In the genomic region with DNA sequence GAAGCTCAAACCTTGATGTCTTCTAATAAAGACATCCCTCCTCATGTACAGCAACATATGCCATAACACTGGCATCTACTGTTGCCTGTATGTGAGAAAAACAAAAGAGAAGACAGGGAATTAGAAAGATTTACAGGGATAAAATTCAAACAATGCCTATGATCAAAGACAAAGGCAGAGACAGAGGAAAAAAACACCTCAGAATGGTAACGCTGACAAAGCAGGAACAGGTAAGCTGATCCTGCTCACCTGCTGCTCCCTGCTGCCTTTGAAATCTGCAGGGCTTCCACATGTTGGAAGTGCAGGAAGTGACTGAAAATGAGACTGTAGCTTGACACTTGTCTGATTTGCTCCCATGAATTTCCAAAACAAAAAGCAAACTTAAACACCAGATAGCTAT, we compare ENCODE assay signal across 14 cellular contexts.
DNase-seq lines count a peak whose midpoint lies in the region; ATAC-seq and TF ChIP-seq lines count a peak whose summit lies in the region.
"Had no signal": no experiment of that assay in that cellular context is flagged by ENCODE, and none has a peak within 500 bp of the region (broad histone marks: within the 10 kb centered on the region; RNA-seq: fewer than 3 reads in every experiment).

No MANE protein-coding gene starts in this region.

- H3K79me2 ChIP-seq in GM23248 (ENCODE audit: insufficient read depth): no peaks in the 10 kb centered on the region

- TF ChIP-seq POLR2A in spleen (IDR thresholded peaks at IDR 0.05): no peak

- intact Hi-C loops in activated CD4-positive, alpha-beta T cell treated with anti-CD3 and anti-CD28 coated beads, Interleukin-2, amount 10 ng/mL, durations not matched to agents 24 days and 14 days (cut with micrococcal nuclease): no loop called here
- intact Hi-C loops in spleen (cut with DNase I; ENCODE audit: low total_unique reads): no loop called here

- H3K27ac ChIP-seq in GM23248: no peak overlapping the region
- H3K27ac ChIP-seq in spleen: no peak overlapping the region
- H3K27ac ChIP-seq: epithelial cell of prostate, SJCRH30 had no signal

- DNase-seq in GM23248: no peak
- DNase-seq in NCI-H187 (lab: John Stamatoyannopoulos, UW): peak; percentile 30 to 31
- DNase-seq in NCI-H748 treated with DMSO at 0.1 percent for 48 hours (lab: John Stamatoyannopoulos, UW): peak; percentile 96
- DNase-seq in iPS-NIHi11 (ENCODE audit: low spot score): peak; percentile 38
- no peak for DNase-seq in activated CD4-positive, alpha-beta T cell treated with anti-CD3 and anti-CD28 coated beads, Interleukin-2, amount 10 ng/mL, durations not matched to agents 24 days and 14 days
- DNase-seq in spleen: no peak
- no peak for DNase-seq in stimulated activated CD4-positive, alpha-beta T cell treated with anti-CD3 and anti-CD28 coated beads, Interleukin-15, amount 100 ng/mL, for 24 hours
- DNase-seq: activated CD4-positive, alpha-beta T cell treated with anti-CD3 and anti-CD28 coated beads, Interleukin-2, amount 50 U/mL, for 4 hours; activated T-cell treated with anti-CD3 and anti-CD28 coated beads, Interleukin-2, amount 50 U/mL, for 48 hours; left cardiac atrium; MV-4-11 had no signal

- TF ChIP-seq CTCF in spleen (IDR thresholded peaks at IDR 0.05 in 8 of 11, conservative IDR thresholded peaks at IDR 0.05 in 3 of 11): no peak

- H3F3A ChIP-seq in GM23248 (ENCODE audit: insufficient read depth): no peaks in the 10 kb centered on the region

- no peak overlapping the region for H3K4me3 Mint-ChIP-seq in activated CD4-positive, alpha-beta T cell treated with anti-CD3 and anti-CD28 coated beads, Interleukin-2, amount 10 ng/mL, durations not matched to agents 24 days and 14 days

- H3K4me1 Mint-ChIP-seq in activated CD4-positive, alpha-beta T cell treated with anti-CD3 and anti-CD28 coated beads, Interleukin-2, amount 10 ng/mL, durations not matched to agents 24 days and 14 days: no peaks in the 10 kb centered on the region

- H3K27ac Mint-ChIP-seq in activated CD4-positive, alpha-beta T cell treated with anti-CD3 and anti-CD28 coated beads, Interleukin-2, amount 10 ng/mL, durations not matched to agents 24 days and 14 days: no peak overlapping the region

- H4K20me1 ChIP-seq in GM23248 (ENCODE audit: insufficient read depth): no peaks in the 10 kb centered on the region

- no peaks in the 10 kb centered on the region; the same call in 1 of the 2 replicates for H3K9me2 ChIP-seq in GM23248 (ENCODE audit: insufficient read depth)

- H2AFZ ChIP-seq in GM23248: peak overlapping the region; percentile 53

- peaks cover 5% of the 10 kb centered on the region for H3K27me3 Mint-ChIP-seq in activated CD4-positive, alpha-beta T cell treated with anti-CD3 and anti-CD28 coated beads, Interleukin-2, amount 10 ng/mL, durations not matched to agents 24 days and 14 days

- H3K9me3 Mint-ChIP-seq in activated CD4-positive, alpha-beta T cell treated with anti-CD3 and anti-CD28 coated beads, Interleukin-2, amount 10 ng/mL, durations not matched to agents 24 days and 14 days: no peaks in the 10 kb centered on the region

- H3K4me2 ChIP-seq in GM23248 (ENCODE audit: unreplicated experiment): no peak overlapping the region

- no peak overlapping the region for H3K9ac ChIP-seq in GM23248

- in situ Hi-C loops in GM23248 (cut with MboI): no loop called here

- H3K36me3 Mint-ChIP-seq in activated CD4-positive, alpha-beta T cell treated with anti-CD3 and anti-CD28 coated beads, Interleukin-2, amount 10 ng/mL, durations not matched to agents 24 days and 14 days (ENCODE audit: low read depth): no peaks in the 10 kb centered on the region

- H3K27me3 ChIP-seq in GM23248 (replicated peaks; ENCODE audit: insufficient read depth) (no peaks in the 10 kb centered on the region), spleen (replicated peaks in 1 of 7) (no peaks in the 10 kb centered on the region)
- H3K27me3 ChIP-seq: SJCRH30 had no signal

- H3K36me3 ChIP-seq in GM23248 (ENCODE audit: low read depth) (no peaks in the 10 kb centered on the region), spleen (no peaks in the 10 kb centered on the region)
- H3K36me3 ChIP-seq: SJCRH30 had no signal

- no peaks in the 10 kb centered on the region for H3K9me3 ChIP-seq in GM23248 (ENCODE audit: low read depth)
- no peaks in the 10 kb centered on the region for H3K9me3 ChIP-seq in spleen

- H3K4me1 ChIP-seq in GM23248 (ENCODE audit: insufficient read depth): no peaks in the 10 kb centered on the region; the same call in 1 of the 2 replicates
- no peaks in the 10 kb centered on the region for H3K4me1 ChIP-seq in spleen

- ATAC-seq in GM18520 (IDR thresholded peaks at IDR 0.05; ENCODE audit: unreplicated experiment): no peak
- ATAC-seq: left cardiac atrium had no signal

- no peak overlapping the region for H3K4me3 ChIP-seq in GM23248
- H3K4me3 ChIP-seq in spleen: no peak overlapping the region
- H3K4me3 ChIP-seq: SJCRH30 had no signal

- 82 to 100% methylated on average over 1 of the region's 1 CpG for WGBS in GM23248 (ENCODE audit: low coverage in 1 of 2, low lambda C conversion rate in 2 of 2, missing lambda C conversion rate in 2 of 2), 2 experiments
- 62 to 86% (median 83%) methylated on average over 1 of the region's 1 CpG for WGBS in spleen, 5 donors

Comparison
In these comparisons a context has a peak if more than half of its experiments do, and no peak if none do; other contexts are left out.
1. DNase-seq: peak in NCI-H187 (2 of 2), NCI-H748 treated with DMSO at 0.1 percent for 48 hours (single experiment) and iPS-NIHi11 (single experiment); none in GM23248 (single experiment), activated CD4-positive, alpha-beta T cell treated with anti-CD3 and anti-CD28 coated beads, Interleukin-2, amount 10 ng/mL, durations not matched to agents 24 days and 14 days (single experiment), spleen (single experiment) and stimulated activated CD4-positive, alpha-beta T cell treated with anti-CD3 and anti-CD28 coated beads, Interleukin-15, amount 100 ng/mL, for 24 hours (single experiment).